Comparison of ENCODE assay signal across 26 cellular contexts in the genomic region with DNA sequence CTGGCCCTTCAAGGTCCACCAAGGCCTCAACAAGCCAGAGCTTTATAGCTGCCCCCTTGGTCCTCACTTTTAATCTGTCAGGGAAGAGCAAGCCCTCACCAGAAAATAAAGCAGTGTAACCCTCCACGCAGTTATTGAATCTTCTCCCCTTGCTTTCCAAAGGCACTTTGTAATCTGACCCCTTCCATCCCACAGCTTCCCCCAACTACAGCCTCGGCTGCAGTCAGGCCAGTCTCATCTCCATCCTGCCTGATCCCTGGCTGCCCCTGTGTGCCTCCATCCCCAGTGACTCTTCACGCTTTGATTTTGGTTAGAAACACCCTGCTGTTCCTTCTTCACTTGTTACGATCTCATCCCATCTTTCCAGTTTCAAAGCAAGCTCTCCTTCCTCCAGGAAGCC.
"Had no signal": no experiment of that assay in that cellular context is flagged by ENCODE, and none has a peak within 500 bp of the region (broad histone marks: within the 10 kb centered on the region; RNA-seq: fewer than 3 reads in every experiment).

No MANE protein-coding gene starts in this region.

- H3K36me3 ChIP-seq: esophagus muscularis mucosa, heart right ventricle, neutrophil, sigmoid colon, thoracic aorta had no signal

- H3K27me3 Mint-ChIP-seq: activated CD4-positive, alpha-beta T cell treated with anti-CD3 and anti-CD28 coated beads, Interleukin-2, amount 10 ng/mL, durations not matched to agents 7 days and 5 days; activated CD8-positive, alpha-beta T cell treated with anti-CD3 and anti-CD28 coated beads for 36 hours; activated naive CD4-positive, alpha-beta T cell treated with anti-CD3 and anti-CD28 coated beads, Interleukin-2, amount 50 U/mL, for 24 hours; activated naive CD8-positive, alpha-beta T cell treated with anti-CD3 and anti-CD28 coated beads, Interleukin-2, amount 50 U/mL, for 24 hours; activated T-helper 17 cell treated with anti-CD3 and anti-CD28 coated beads, Interleukin-2, amount 50 U/mL, for 72 hours; naive B cell; stimulated activated naive CD8-positive, alpha-beta T cell treated with anti-CD3 and anti-CD28 coated beads, Interleukin-15, Interleukin-2, amounts not matched to agents 100 ng/mL and 50 ng/mL, for 24 hours had no signal

- H3K4me1 Mint-ChIP-seq: activated CD4-positive, alpha-beta T cell treated with anti-CD3 and anti-CD28 coated beads, Interleukin-2, amount 10 ng/mL, durations not matched to agents 7 days and 5 days; activated naive CD4-positive, alpha-beta T cell treated with anti-CD3 and anti-CD28 coated beads, Interleukin-2, amount 50 U/mL, for 24 hours; activated naive CD8-positive, alpha-beta T cell treated with anti-CD3 and anti-CD28 coated beads, Interleukin-2, amount 50 U/mL, for 24 hours; activated T-helper 17 cell treated with anti-CD3 and anti-CD28 coated beads, Interleukin-2, amount 50 U/mL, for 72 hours; mesothelial cell of epicardium; naive B cell; stimulated activated effector memory CD8-positive, alpha-beta T cell treated with anti-CD3 and anti-CD28 coated beads, Interleukin-12 subunit alpha, Interleukin-12 subunit beta, amount 100 ng/mL, for 72 hours; T-helper 17 cell had no signal

- H3K4me1 ChIP-seq: foreskin keratinocyte, sigmoid colon had no signal

- H3K4me3 ChIP-seq: esophagus muscularis mucosa, heart right ventricle, sigmoid colon, thoracic aorta had no signal

- H3K9me3 ChIP-seq: esophagus muscularis mucosa, neutrophil, sigmoid colon, thoracic aorta had no signal

- H3K4me3 Mint-ChIP-seq: activated CD4-positive, alpha-beta T cell treated with anti-CD3 and anti-CD28 coated beads, Interleukin-2, amount 10 ng/mL, durations not matched to agents 7 days and 5 days; activated CD8-positive, alpha-beta T cell treated with anti-CD3 and anti-CD28 coated beads for 36 hours; activated naive CD4-positive, alpha-beta T cell treated with anti-CD3 and anti-CD28 coated beads, Interleukin-2, amount 50 U/mL, for 24 hours; activated naive CD8-positive, alpha-beta T cell treated with anti-CD3 and anti-CD28 coated beads, Interleukin-2, amount 50 U/mL, for 24 hours; activated T-cell treated with anti-CD3 and anti-CD28 coated beads, Interleukin-2, amount 50 U/mL, for 4 hours; activated T-helper 17 cell treated with anti-CD3 and anti-CD28 coated beads, Interleukin-2, amount 50 U/mL, for 72 hours; mesothelial cell of epicardium; stimulated activated effector memory CD8-positive, alpha-beta T cell treated with anti-CD3 and anti-CD28 coated beads, Interleukin-12 subunit alpha, Interleukin-12 subunit beta, amount 100 ng/mL, for 72 hours; stimulated activated naive CD8-positive, alpha-beta T cell treated with anti-CD3 and anti-CD28 coated beads, Interleukin-15, Interleukin-2, amounts not matched to agents 100 ng/mL and 50 ng/mL, for 24 hours; T-helper 17 cell had no signal

- H3K36me3 Mint-ChIP-seq: activated naive CD4-positive, alpha-beta T cell treated with anti-CD3 and anti-CD28 coated beads, Interleukin-2, amount 50 U/mL, for 24 hours; mesothelial cell of epicardium; naive B cell; stimulated activated effector memory CD8-positive, alpha-beta T cell treated with anti-CD3 and anti-CD28 coated beads, Interleukin-12 subunit alpha, Interleukin-12 subunit beta, amount 100 ng/mL, for 72 hours had no signal

- ATAC-seq: activated CD8-positive, alpha-beta T cell treated with anti-CD3 and anti-CD28 coated beads for 36 hours; activated naive CD8-positive, alpha-beta T cell treated with anti-CD3 and anti-CD28 coated beads, Interleukin-2, amount 50 U/mL, for 24 hours; activated T-cell treated with anti-CD3 and anti-CD28 coated beads, Interleukin-2, amount 50 U/mL, for 4 hours; activated T-helper 17 cell treated with anti-CD3 and anti-CD28 coated beads, Interleukin-2, amount 50 U/mL, for 72 hours; foreskin keratinocyte; heart right ventricle; T-helper 17 cell had no signal

- H3K9me3 Mint-ChIP-seq: activated CD4-positive, alpha-beta T cell treated with anti-CD3 and anti-CD28 coated beads, Interleukin-2, amount 10 ng/mL, durations not matched to agents 7 days and 5 days; activated CD8-positive, alpha-beta T cell treated with anti-CD3 and anti-CD28 coated beads for 36 hours; activated naive CD4-positive, alpha-beta T cell treated with anti-CD3 and anti-CD28 coated beads, Interleukin-2, amount 50 U/mL, for 24 hours; activated naive CD8-positive, alpha-beta T cell treated with anti-CD3 and anti-CD28 coated beads, Interleukin-2, amount 50 U/mL, for 24 hours; activated T-cell treated with anti-CD3 and anti-CD28 coated beads, Interleukin-2, amount 50 U/mL, for 4 hours; activated T-helper 17 cell treated with anti-CD3 and anti-CD28 coated beads, Interleukin-2, amount 50 U/mL, for 72 hours; mesothelial cell of epicardium; stimulated activated effector memory CD8-positive, alpha-beta T cell treated with anti-CD3 and anti-CD28 coated beads, Interleukin-12 subunit alpha, Interleukin-12 subunit beta, amount 100 ng/mL, for 72 hours; stimulated activated naive CD8-positive, alpha-beta T cell treated with anti-CD3 and anti-CD28 coated beads, Interleukin-15, Interleukin-2, amounts not matched to agents 100 ng/mL and 50 ng/mL, for 24 hours had no signal

- DNase-seq: activated CD4-positive, alpha-beta T cell treated with anti-CD3 and anti-CD28 coated beads for 1 hour; activated CD4-positive, alpha-beta T cell treated with anti-CD3 and anti-CD28 coated beads, Interleukin-2, amount 10 ng/mL, durations not matched to agents 7 days and 5 days; activated CD8-positive, alpha-beta T cell treated with anti-CD3 and anti-CD28 coated beads for 36 hours; activated naive CD8-positive, alpha-beta T cell treated with anti-CD3 and anti-CD28 coated beads, Interleukin-2, amount 50 U/mL, for 24 hours; activated T-cell treated with anti-CD3 and anti-CD28 coated beads, Interleukin-2, amount 50 U/mL, for 4 hours; amygdala; central memory CD4-positive, alpha-beta T cell; foreskin keratinocyte; heart right ventricle; islet precursor cell; mammary epithelial cell; naive B cell; sigmoid colon; small intestine; stimulated activated CD4-positive, alpha-beta T cell treated with anti-CD3 and anti-CD28 coated beads, Interleukin-4, amount 100 ng/mL, for 24 hours; T-helper 17 cell; T1000; trophoblast cell had no signal

- H3K27me3 ChIP-seq: esophagus muscularis mucosa, foreskin keratinocyte, heart right ventricle, neutrophil, sigmoid colon had no signal

- H3K27ac ChIP-seq: esophagus muscularis mucosa, foreskin keratinocyte, heart right ventricle, neutrophil, sigmoid colon, thoracic aorta had no signal

- H3K27ac Mint-ChIP-seq: activated CD4-positive, alpha-beta T cell treated with anti-CD3 and anti-CD28 coated beads, Interleukin-2, amount 10 ng/mL, durations not matched to agents 7 days and 5 days; activated CD8-positive, alpha-beta T cell treated with anti-CD3 and anti-CD28 coated beads for 36 hours; activated naive CD4-positive, alpha-beta T cell treated with anti-CD3 and anti-CD28 coated beads, Interleukin-2, amount 50 U/mL, for 24 hours; activated naive CD8-positive, alpha-beta T cell treated with anti-CD3 and anti-CD28 coated beads, Interleukin-2, amount 50 U/mL, for 24 hours; activated T-helper 17 cell treated with anti-CD3 and anti-CD28 coated beads, Interleukin-2, amount 50 U/mL, for 72 hours; mesothelial cell of epicardium; naive B cell; stimulated activated effector memory CD8-positive, alpha-beta T cell treated with anti-CD3 and anti-CD28 coated beads, Interleukin-12 subunit alpha, Interleukin-12 subunit beta, amount 100 ng/mL, for 72 hours; stimulated activated naive CD8-positive, alpha-beta T cell treated with anti-CD3 and anti-CD28 coated beads, Interleukin-15, Interleukin-2, amounts not matched to agents 100 ng/mL and 50 ng/mL, for 24 hours; T-helper 17 cell had no signal
